ENCODE assay signal across 29 cellular contexts in the genomic region with DNA sequence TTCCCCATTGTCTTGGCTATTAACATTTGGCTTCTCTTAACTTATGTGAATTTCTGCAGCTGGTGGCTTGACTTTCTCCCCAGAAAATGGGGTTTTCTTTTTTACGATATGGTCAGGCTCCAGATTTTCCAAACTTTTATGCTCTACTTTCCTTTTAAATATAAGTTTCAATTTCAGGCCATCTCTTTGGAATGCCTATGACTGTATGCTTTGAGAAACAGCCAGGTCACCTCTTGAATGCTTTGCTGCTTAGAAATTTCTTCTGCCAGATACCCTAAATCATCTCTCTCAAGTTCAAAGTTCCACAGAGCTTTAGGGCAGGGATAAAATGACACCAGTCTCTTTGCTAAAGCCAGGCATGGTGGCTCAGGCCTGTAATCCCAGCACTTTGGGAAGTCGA.
A peak's percentile ranks its signal among the peaks of the same experiment; 100 is the strongest.
DNase-seq lines count a peak whose midpoint lies in the region; ATAC-seq, FAIRE-seq and TF ChIP-seq lines count a peak whose summit lies in the region.
"Had no signal": no experiment of that assay in that cellular context is flagged by ENCODE, and none has a peak within 500 bp of the region (broad histone marks: within the 10 kb centered on the region; RNA-seq: fewer than 3 reads in every experiment).

No MANE protein-coding gene starts in this region.

- H3K4me3 ChIP-seq in HepG2 (replicated peaks in 1 of 3; ENCODE audit: insufficient read depth in 1 of 3, low read depth in 2 of 3, low read length in 3 of 3): no peak overlapping the region
- no peak overlapping the region for H3K4me3 ChIP-seq in right lobe of liver
- H3K4me3 ChIP-seq: A549; BLaER1; BLaER1 treated with 17β-estradiol and CSF1 and Interleukin-3, amounts not matched to agents 10 nM and 100 nM had no signal

- H3K27ac ChIP-seq in HepG2 (ENCODE audit: extremely low read length, insufficient read depth, low read length) (no peak overlapping the region), right lobe of liver (no peak overlapping the region)
- H3K27ac ChIP-seq: 22Rv1; A549; BLaER1; BLaER1 treated with 17β-estradiol and CSF1 and Interleukin-3, amounts not matched to agents 10 nM and 100 nM; C4-2B had no signal

- in situ Hi-C loops in HepG2 (cut with HindIII; ENCODE audit: extremely low pct_ligation_motif_present, low pct_unique_long_range_greater_than_20kb): no loop called here

- no peak overlapping the region for H3K9ac ChIP-seq in HepG2 (ENCODE audit: insufficient read depth, low read depth, low read length)
- H3K9ac ChIP-seq: BLaER1; BLaER1 treated with 17β-estradiol and CSF1 and Interleukin-3, amounts not matched to agents 10 nM and 100 nM had no signal

- no peak for TF ChIP-seq POLR2A in HepG2 (IDR thresholded peaks at IDR 0.05; ENCODE audit: insufficient read depth in 1 of 2, low read depth in 2 of 2, low read length in 2 of 2)
- TF ChIP-seq POLR2A in right lobe of liver (IDR thresholded peaks at IDR 0.05): no peak

- H3K79me2 ChIP-seq in HepG2 (ENCODE audit: insufficient read depth, low read length): no peaks in the 10 kb centered on the region

- POLR2A ChIA-PET in HepG2 (lab: Yijun Ruan, JAX): no interaction called here

- H3K36me3 ChIP-seq in HepG2 (replicated peaks in 1 of 2; ENCODE audit: control insufficient read depth in 1 of 2, insufficient read depth in 2 of 2, low read length in 2 of 2) (no peaks in the 10 kb centered on the region), right lobe of liver (no peaks in the 10 kb centered on the region)
- H3K36me3 ChIP-seq: BE2C, BLaER1 had no signal

- H2AFZ ChIP-seq in HepG2 (ENCODE audit: low read length): no peak overlapping the region

- FAIRE-seq in HepG2 (lab: Jason Lieb, UNC): no peak
- FAIRE-seq: A204.1, A549, D721Med had no signal

- peaks cover 25% of the 10 kb centered on the region for H3K9me3 ChIP-seq in HepG2 (ENCODE audit: low read length)
- H3K9me3 ChIP-seq in right lobe of liver: no peaks in the 10 kb centered on the region
- H3K9me3 ChIP-seq: A549, BE2C, Caco-2 had no signal

- TF ChIP-seq CTCF in HepG2 (CRISPR knock-in tag; IDR thresholded peaks at IDR 0.05): no peak
- no peak for TF ChIP-seq CTCF in right lobe of liver (IDR thresholded peaks at IDR 0.05)

- 24% methylated on average over 2 of the region's 2 CpGs for WGBS in HepG2 (ENCODE audit: low lambda C conversion rate)
- 67% methylated on average over 2 of the region's 2 CpGs for WGBS in right lobe of liver (ENCODE audit: insufficient coverage, low coverage, low lambda C conversion rate, missing lambda C conversion rate)

- H3K4me2 ChIP-seq in HepG2 (ENCODE audit: low read depth, low read length): no peak overlapping the region
- H3K4me2 ChIP-seq: A549; BLaER1; BLaER1 treated with 17β-estradiol and CSF1 and Interleukin-3, amounts not matched to agents 10 nM and 100 nM had no signal

- H3K27me3 ChIP-seq in HepG2 (ENCODE audit: control insufficient read depth in 1 of 2, insufficient read depth in 2 of 2, low read length in 2 of 2) (no peaks in the 10 kb centered on the region), right lobe of liver (no peaks in the 10 kb centered on the region)
- H3K27me3 ChIP-seq: BE2C; BLaER1; BLaER1 treated with 17β-estradiol and CSF1 and Interleukin-3, amounts not matched to agents 10 nM and 100 nM had no signal

- intact Hi-C loops in HepG2 (cut with micrococcal nuclease; ENCODE audit: unreplicated experiment): no loop called here
- intact Hi-C loops in right lobe of liver (cut with DNase I): no loop called here

- CTCF ChIA-PET in HepG2 (lab: Yijun Ruan, JAX; ENCODE audit: low intra/inter-chr PET ratio, low total read pairs): no interaction called here

- ATAC-seq in HepG2 (no peak), right lobe of liver (no peak)
- ATAC-seq: A549; CD8-positive, alpha-beta T cell had no signal

- no peak for DNase-seq in HepG2 (ENCODE audit: low spot score)
- DNase-seq in right lobe of liver: no peak
- DNase-seq: 8988T; ACHN; AML-193; BE2C; C1 segment of cervical spinal cord; Caco-2; Calu3; CD4-positive, alpha-beta memory T cell; CD4-positive, alpha-beta T cell; CD4-positive, CD25-positive, alpha-beta regulatory T cell; CD8-positive, alpha-beta memory T cell; CD8-positive, alpha-beta T cell; COR-L47; DMS 273 treated with DMSO at 0.1 percent for 48 hours; DMS153; DMS53; DMS79; DMS79 treated with DMSO at 0.1 percent for 48 hours; DND-41; EL had no signal

- no peaks in the 10 kb centered on the region for H3K4me1 ChIP-seq in HepG2 (ENCODE audit: insufficient read depth, low read length)
- H3K4me1 ChIP-seq in right lobe of liver: no peaks in the 10 kb centered on the region
- H3K4me1 ChIP-seq: A549, BE2C, Caco-2 had no signal

- no TSS peak for BruUV-seq in HepG2 (replicated peaks; lab: Mats Ljungman, UMichigan)

- no peaks in the 10 kb centered on the region for H4K20me1 ChIP-seq in HepG2 (ENCODE audit: insufficient read depth, low read length)
- H4K20me1 ChIP-seq: BLaER1; BLaER1 treated with 17β-estradiol and CSF1 and Interleukin-3, amounts not matched to agents 10 nM and 100 nM had no signal

- TF ChIP-seq EP300 in HepG2 (IDR thresholded peaks at IDR 0.05; ENCODE audit: low read depth in 2 of 2, low read length in 2 of 2) (no peak), HepG2 (CRISPR knock-in tag; IDR thresholded peaks at IDR 0.05; ENCODE audit: borderline replicate concordance) (no peak)

- no peak for TF ChIP-seq RAD21 in HepG2 (CRISPR knock-in tag; IDR thresholded peaks at IDR 0.05)

TF ChIP-seq in HepG2, 621 proteins besides CTCF, POLR2A, EP300 and RAD21:
- TF ChIP-seq PRMT3 (CRISPR knock-in tag; IDR thresholded peaks at IDR 0.05; ENCODE audit: borderline replicate concordance, low read depth): no peak
- TF ChIP-seq ZFAT (CRISPR knock-in tag; conservative IDR thresholded peaks at IDR 0.05): no peak
- TF ChIP-seq ZNF788 (CRISPR knock-in tag; IDR thresholded peaks at IDR 0.05; ENCODE audit: borderline replicate concordance): no peak
- TF ChIP-seq ZNF234 (CRISPR knock-in tag; conservative IDR thresholded peaks at IDR 0.05): no peak
- no peak for TF ChIP-seq ZNF501 (CRISPR knock-in tag; IDR thresholded peaks at IDR 0.05)
- peak; percentile 91 for TF ChIP-seq ZNF841 (CRISPR knock-in tag; IDR thresholded peaks at IDR 0.05; ENCODE audit: borderline replicate concordance)
- no peak for TF ChIP-seq MLLT10 (CRISPR knock-in tag; IDR thresholded peaks at IDR 0.05)
- no peak for TF ChIP-seq ATF7 (IDR thresholded peaks at IDR 0.05)
- TF ChIP-seq ATF7 (CRISPR knock-in tag; IDR thresholded peaks at IDR 0.05): no peak
